In genomic region chr2:156332452-156333273, GRCh38 we compare ENCODE assay signal across 9 cellular contexts. TPM values are rescaled to one million over a fixed set of nuclear protein-coding genes. Genes with fewer than 3 reads are reported as not detected.
DNase-seq lines count a peak whose midpoint lies in the region; ATAC-seq, FAIRE-seq and TF ChIP-seq lines count a peak whose summit lies in the region.
"Had no signal": no experiment of that assay in that cellular context is flagged by ENCODE, and none has a peak within 500 bp of the region (broad histone marks: within the 10 kb centered on the region; RNA-seq: fewer than 3 reads in every experiment).

Gene NR4A2, minus strand, starts transcription at chr2:156332721. Its CDS starts 2,535 bp downstream, at chr2:156330186.

- peak within 1 kb of the TSS; percentile 86 for H3K27ac ChIP-seq in VCaP
- H3K27ac ChIP-seq in small intestine (ENCODE audit: low read depth in 1 of 2, low read length in 1 of 2) = peak within 1 kb of the TSS; percentile 83 to 100

- H3K36me3 ChIP-seq in small intestine (ENCODE audit: control insufficient read depth in 2 of 2, insufficient read depth in 2 of 2, low read length in 2 of 2) = no peaks in the 10 kb centered on the region

- DNase-seq in NCI-H1417 (lab: John Stamatoyannopoulos, UW) (peak; percentile 58 to 72 (median 70)), NCI-H1417 treated with DMSO at 0.1 percent for 48 hours (lab: John Stamatoyannopoulos, UW) (no peak), NCI-H2171 treated with DMSO at 0.1 percent for 48 hours (lab: John Stamatoyannopoulos, UW) (peak; percentile 92), T47D (ENCODE audit: low read depth in 1 of 2, low spot score in 1 of 2) (peak; percentile 85 to 86), iPS-NIHi11 (ENCODE audit: low spot score) (peak; percentile 90), small intestine (peak; percentile 94)

- WGBS in small intestine, 3 donors = 0 to 1% (median 1%) methylated on average over 69 to 76 of the region's 76 CpGs

- no peaks in the 10 kb centered on the region for H3K9me3 ChIP-seq in small intestine (ENCODE audit: control insufficient read depth, low read depth)

- no peaks in the 10 kb centered on the region for H3K27me3 ChIP-seq in small intestine (ENCODE audit: control insufficient read depth in 2 of 2, insufficient read depth in 2 of 2, low read length in 2 of 2)

- in situ Hi-C loops in T47D (cut with HindIII; ENCODE audit: low pct_unique_long_range_greater_than_20kb, low sequenced_read_pairs) = no loop called here

- H3K4me1 ChIP-seq in small intestine (ENCODE audit: control insufficient read depth in 2 of 2, insufficient read depth in 1 of 2, low read depth in 1 of 2, low read length in 1 of 2) = peaks cover 0 to 6% of the 10 kb centered on the region in 2 donors

- FAIRE-seq in small intestine (lab: Jason Lieb, UNC) = no peak
- FAIRE-seq: A204.1 had no signal

- peak within 1 kb of the TSS; percentile 72 to 93 for H3K4me3 ChIP-seq in small intestine (ENCODE audit: low read depth in 1 of 2, low read length in 2 of 2)

- TF ChIP-seq CTCF in VCaP (conservative IDR thresholded peaks at IDR 0.05) = no peak

- peak; percentile 78 for ATAC-seq in HG03045 (IDR thresholded peaks at IDR 0.05; ENCODE audit: unreplicated experiment)

RNA-seq across cellular contexts. Expression of gene NR4A2, which starts in this region (rescaled TPM):
- 1 to 10 TPM; 1.3 to 5.7 (median 1.6) TPM for polyA plus RNA-seq in small intestine
